Comparison of ENCODE assay signal across 30 cellular contexts in the genomic region with DNA sequence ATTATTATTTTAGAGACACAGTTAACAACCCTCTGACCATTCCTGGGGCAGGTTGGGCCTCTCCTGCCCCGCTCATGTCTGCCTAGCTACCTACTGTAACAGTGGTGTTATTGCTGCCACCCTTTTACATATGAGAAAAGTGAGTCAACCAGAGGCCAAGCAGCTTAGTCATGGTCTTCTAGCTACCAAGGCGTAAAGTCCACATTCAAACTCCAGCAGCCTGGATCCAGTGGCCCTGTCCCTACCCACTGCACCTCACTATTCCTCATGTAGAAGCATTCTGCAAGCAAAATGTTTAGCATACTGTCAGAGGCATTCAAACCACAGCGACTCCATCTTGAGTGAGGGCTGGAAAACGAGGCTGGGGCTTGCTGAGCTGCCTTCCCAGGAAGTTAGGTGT.
DNase-seq lines count a peak whose midpoint lies in the region; ATAC-seq, FAIRE-seq and TF ChIP-seq lines count a peak whose summit lies in the region.
"Had no signal": no experiment of that assay in that cellular context is flagged by ENCODE, and none has a peak within 500 bp of the region (broad histone marks: within the 10 kb centered on the region; RNA-seq: fewer than 3 reads in every experiment).

No MANE protein-coding gene starts in this region.

- POLR2A ChIA-PET in Caco-2 (lab: Charles Lee): no interaction called here

- no peaks in the 10 kb centered on the region for H3K9me3 Mint-ChIP-seq in natural killer cell
- peaks cover 3% of the 10 kb centered on the region for H3K9me3 Mint-ChIP-seq in natural killer cell treated with Interleukin-12 subunit alpha and Interleukin-12 subunit beta and Interleukin-15 and Interleukin-18, amount 100 ng/mL, for 72 hours
- H3K9me3 Mint-ChIP-seq in immature natural killer cell: no peaks in the 10 kb centered on the region
- peaks cover 3% of the 10 kb centered on the region for H3K9me3 Mint-ChIP-seq in Caco-2 (ENCODE audit: unreplicated experiment)
- H3K9me3 Mint-ChIP-seq: activated naive CD4-positive, alpha-beta T cell treated with anti-CD3 and anti-CD28 coated beads for 36 hours; activated T-cell treated with anti-CD3 and anti-CD28 coated beads, Interleukin-2, amount 50 U/mL, for 24 hours; stimulated activated naive B cell treated with anti-CD40 and anti-IgM and Interleukin-4, amounts not matched to agents 10 μg/mL and 1 μg/mL and 100 μg/mL, for 72 hours; T-helper 1 cell treated with Interleukin-12 subunit alpha and Interleukin-12 subunit beta and Interleukin-4 antibody, amounts not matched to agents 30 μg/mL and 1 μg/mL, for 36 hours had no signal

- intact Hi-C loops in natural killer cell (cut with micrococcal nuclease) (no loop called here), Caco-2 (cut with micrococcal nuclease; ENCODE audit: unreplicated experiment) (no loop called here)

- H3K4me1 ChIP-seq in RWPE2 (ENCODE audit: insufficient read depth, poor library complexity, severe bottlenecking): no peaks in the 10 kb centered on the region
- no peaks in the 10 kb centered on the region for H3K4me1 ChIP-seq in Caco-2
- H3K4me1 ChIP-seq: BE2C, gastroesophageal sphincter, SJSA1, spleen, suprapubic skin had no signal

- H3K36me3 Mint-ChIP-seq in natural killer cell: no peaks in the 10 kb centered on the region
- no peaks in the 10 kb centered on the region for H3K36me3 Mint-ChIP-seq in natural killer cell treated with Interleukin-12 subunit alpha and Interleukin-12 subunit beta and Interleukin-15 and Interleukin-18, amount 100 ng/mL, for 72 hours
- no peaks in the 10 kb centered on the region for H3K36me3 Mint-ChIP-seq in immature natural killer cell
- H3K36me3 Mint-ChIP-seq in Caco-2 (ENCODE audit: insufficient read depth, unreplicated experiment): no peaks in the 10 kb centered on the region
- H3K36me3 Mint-ChIP-seq: memory B cell; naive B cell; stimulated activated naive B cell treated with anti-CD40 and anti-IgM and Interleukin-4, amounts not matched to agents 10 μg/mL and 1 μg/mL and 100 μg/mL, for 72 hours had no signal

- no peaks in the 10 kb centered on the region for H3K9me3 ChIP-seq in RWPE2 (ENCODE audit: severe bottlenecking)
- H3K9me3 ChIP-seq in Caco-2: no peaks in the 10 kb centered on the region
- H3K9me3 ChIP-seq: BE2C, gastroesophageal sphincter, spleen, suprapubic skin had no signal

- H3K36me3 ChIP-seq in RWPE2 (ENCODE audit: low read depth): no peaks in the 10 kb centered on the region
- no peaks in the 10 kb centered on the region for H3K36me3 ChIP-seq in Caco-2 (ENCODE audit: control insufficient read depth, insufficient read depth, low read length)
- H3K36me3 ChIP-seq: BE2C, cardiac muscle cell, gastroesophageal sphincter, SJSA1, spleen, suprapubic skin had no signal

- peak overlapping the region; percentile 37 for H3K4me3 Mint-ChIP-seq in natural killer cell
- no peak overlapping the region for H3K4me3 Mint-ChIP-seq in natural killer cell treated with Interleukin-12 subunit alpha and Interleukin-12 subunit beta and Interleukin-15 and Interleukin-18, amount 100 ng/mL, for 72 hours
- peak overlapping the region in 4 of 5 donors; percentile 14 to 72 (median 66) for H3K4me3 Mint-ChIP-seq in immature natural killer cell
- H3K4me3 Mint-ChIP-seq in Caco-2 (ENCODE audit: unreplicated experiment): no peak overlapping the region
- H3K4me3 Mint-ChIP-seq: activated CD4-positive, alpha-beta T cell treated with anti-CD3 and anti-CD28 coated beads for 36 hours; activated naive CD4-positive, alpha-beta T cell treated with anti-CD3 and anti-CD28 coated beads for 36 hours; activated T-cell treated with anti-CD3 and anti-CD28 coated beads, Interleukin-2, amount 50 U/mL, for 24 hours; memory B cell; naive B cell; stimulated activated naive B cell treated with anti-CD40 and anti-IgM and Interleukin-4, amounts not matched to agents 10 μg/mL and 1 μg/mL and 100 μg/mL, for 72 hours; T-helper 1 cell treated with Interleukin-12 subunit alpha and Interleukin-12 subunit beta and Interleukin-4 antibody, amounts not matched to agents 30 μg/mL and 1 μg/mL, for 36 hours had no signal

- H3K27me3 ChIP-seq in RWPE2 (ENCODE audit: insufficient read depth, poor library complexity, severe bottlenecking) (no peaks in the 10 kb centered on the region), Caco-2 (replicated peaks; ENCODE audit: control insufficient read depth, insufficient read depth, low read length) (no peaks in the 10 kb centered on the region)
- H3K27me3 ChIP-seq: BE2C, SJSA1 had no signal

- H3K4me3 ChIP-seq in RWPE2 (ENCODE audit: severe bottlenecking): no peak overlapping the region
- no peak overlapping the region for H3K4me3 ChIP-seq in coronary artery
- H3K4me3 ChIP-seq in Caco-2 (ENCODE audit: low read depth, low read length): no peak overlapping the region
- H3K4me3 ChIP-seq: cardiac muscle cell, gastroesophageal sphincter, SJSA1, spleen, suprapubic skin had no signal

- H3K27ac ChIP-seq in RWPE2 (ENCODE audit: poor library complexity, severe bottlenecking): no peak overlapping the region
- no peak overlapping the region for H3K27ac ChIP-seq in coronary artery
- H3K27ac ChIP-seq: cardiac muscle cell, gastroesophageal sphincter, SJSA1, spleen, suprapubic skin had no signal

- DNase-seq in natural killer cell: no peak
- DNase-seq in natural killer cell treated with Interleukin-12 subunit alpha and Interleukin-12 subunit beta and Interleukin-15 and Interleukin-18, amount 100 ng/mL, for 72 hours (ENCODE audit: low spot score): no peak
- DNase-seq in RWPE2 (ENCODE audit: low spot score): no peak
- no peak for DNase-seq in immature natural killer cell
- peak; percentile 60 for DNase-seq in urothelium cell line (ENCODE audit: low spot score)
- no peak for DNase-seq in coronary artery (ENCODE audit: low spot score)
- DNase-seq in CD1c-positive myeloid dendritic cell (ENCODE audit: extremely low spot score): no peak
- no peak for DNase-seq in Caco-2
- DNase-seq: activated CD4-positive, alpha-beta T cell treated with anti-CD3 and anti-CD28 coated beads for 36 hours; activated naive CD4-positive, alpha-beta T cell treated with anti-CD3 and anti-CD28 coated beads for 36 hours; activated T-cell treated with anti-CD3 and anti-CD28 coated beads, Interleukin-2, amount 50 U/mL, for 24 hours; amniotic stem cell; BE2C; cortex of kidney; IMR-90; kidney; naive B cell; NCI-H1436; NCI-H446 treated with DMSO at 0.1 percent for 48 hours; occipital lobe; spleen; stimulated activated CD4-positive, alpha-beta T cell treated with anti-CD3 and anti-CD28 coated beads, Interleukin-2, amount 100 ng/mL, for 48 hours; stimulated activated naive B cell treated with anti-CD40 and anti-IgM and Interleukin-4, amounts not matched to agents 10 μg/mL and 1 μg/mL and 100 μg/mL, for 72 hours had no signal

- CTCF ChIA-PET in Caco-2 (lab: Charles Lee): no interaction called here

- H3K4me1 Mint-ChIP-seq in natural killer cell (peaks cover 59 to 60% of the 10 kb centered on the region in 2 donors), immature natural killer cell (peaks cover 64 to 65% of the 10 kb centered on the region in 2 donors), Caco-2 (ENCODE audit: low read depth, unreplicated experiment) (no peaks in the 10 kb centered on the region)
- H3K4me1 Mint-ChIP-seq in natural killer cell treated with Interleukin-12 subunit alpha and Interleukin-12 subunit beta and Interleukin-15 and Interleukin-18, amount 100 ng/mL, for 72 hours (ENCODE audit: low read depth in 2 of 2): peaks cover 28 to 42% of the 10 kb centered on the region in 2 donors
- H3K4me1 Mint-ChIP-seq: activated CD4-positive, alpha-beta T cell treated with anti-CD3 and anti-CD28 coated beads for 36 hours; memory B cell had no signal

- TF ChIP-seq CTCF in natural killer cell (IDR thresholded peaks at IDR 0.05) (no peak), RWPE2 (IDR thresholded peaks at IDR 0.05; ENCODE audit: poor library complexity, severe bottlenecking) (no peak), coronary artery (IDR thresholded peaks at IDR 0.05) (no peak), Caco-2 (IDR thresholded peaks at IDR 0.05; ENCODE audit: insufficient read depth in 1 of 2, low read depth in 1 of 2, low read length in 1 of 2, severe bottlenecking in 1 of 2, unreplicated experiment in 1 of 2) (no peak)

- no TSS peak for BruUV-seq in Caco-2 (replicated peaks; lab: Mats Ljungman, UMichigan)

- peak in 1 of 3 donors; percentile 50 for ATAC-seq in natural killer cell
- ATAC-seq in natural killer cell treated with Interleukin-12 subunit alpha and Interleukin-12 subunit beta and Interleukin-15 and Interleukin-18, amount 100 ng/mL, for 72 hours: no peak
- peak; percentile 44; the same call in 1 of the 3 replicates for ATAC-seq in RWPE2 (ENCODE audit: low read depth)
- ATAC-seq: activated CD4-positive, alpha-beta T cell treated with anti-CD3 and anti-CD28 coated beads for 36 hours; gastroesophageal sphincter; HCT116; stimulated activated naive B cell treated with anti-CD40 and anti-IgM and Interleukin-4, amounts not matched to agents 10 μg/mL and 1 μg/mL and 100 μg/mL, for 72 hours had no signal

- peak; percentile 46 for FAIRE-seq in urothelium cell line (lab: Jason Lieb, UNC)
- FAIRE-seq: kidney had no signal

- H3K27me3 Mint-ChIP-seq in natural killer cell (ENCODE audit: low read depth in 2 of 2) (no peaks in the 10 kb centered on the region), immature natural killer cell (ENCODE audit: low read depth in 3 of 3) (peaks cover 0 to 4% (median 0%) of the 10 kb centered on the region in 3 donors), Caco-2 (ENCODE audit: insufficient read depth, unreplicated experiment) (no peaks in the 10 kb centered on the region)
- no peaks in the 10 kb centered on the region for H3K27me3 Mint-ChIP-seq in natural killer cell treated with Interleukin-12 subunit alpha and Interleukin-12 subunit beta and Interleukin-15 and Interleukin-18, amount 100 ng/mL, for 72 hours

- peak overlapping the region; percentile 71 to 84 for H3K27ac Mint-ChIP-seq in natural killer cell
- no peak overlapping the region for H3K27ac Mint-ChIP-seq in natural killer cell treated with Interleukin-12 subunit alpha and Interleukin-12 subunit beta and Interleukin-15 and Interleukin-18, amount 100 ng/mL, for 72 hours
- H3K27ac Mint-ChIP-seq in immature natural killer cell: peak overlapping the region; percentile 76 to 93 (median 88)
- H3K27ac Mint-ChIP-seq in Caco-2 (ENCODE audit: unreplicated experiment): no peak overlapping the region
- H3K27ac Mint-ChIP-seq: activated CD4-positive, alpha-beta T cell treated with anti-CD3 and anti-CD28 coated beads for 36 hours; activated naive CD4-positive, alpha-beta T cell treated with anti-CD3 and anti-CD28 coated beads for 36 hours; activated T-cell treated with anti-CD3 and anti-CD28 coated beads, Interleukin-2, amount 50 U/mL, for 24 hours; memory B cell; naive B cell; T-helper 1 cell treated with Interleukin-12 subunit alpha and Interleukin-12 subunit beta and Interleukin-4 antibody, amounts not matched to agents 30 μg/mL and 1 μg/mL, for 36 hours had no signal

Comparison
In these comparisons a context has a peak if more than half of its experiments do, and no peak if none do; other contexts are left out.
1. H3K27ac Mint-ChIP-seq: peak in natural killer cell (2 of 2) and immature natural killer cell (6 of 6); none in natural killer cell treated with Interleukin-12 subunit alpha and Interleukin-12 subunit beta and Interleukin-15 and Interleukin-18, amount 100 ng/mL, for 72 hours (0 of 2) and Caco-2 (single experiment).
2. H3K4me3 Mint-ChIP-seq: peak in natural killer cell (single experiment) and immature natural killer cell (4 of 5); none in natural killer cell treated with Interleukin-12 subunit alpha and Interleukin-12 subunit beta and Interleukin-15 and Interleukin-18, amount 100 ng/mL, for 72 hours (single experiment) and Caco-2 (single experiment).